ENCODE assay signal across 26 cellular contexts in the genomic region with DNA sequence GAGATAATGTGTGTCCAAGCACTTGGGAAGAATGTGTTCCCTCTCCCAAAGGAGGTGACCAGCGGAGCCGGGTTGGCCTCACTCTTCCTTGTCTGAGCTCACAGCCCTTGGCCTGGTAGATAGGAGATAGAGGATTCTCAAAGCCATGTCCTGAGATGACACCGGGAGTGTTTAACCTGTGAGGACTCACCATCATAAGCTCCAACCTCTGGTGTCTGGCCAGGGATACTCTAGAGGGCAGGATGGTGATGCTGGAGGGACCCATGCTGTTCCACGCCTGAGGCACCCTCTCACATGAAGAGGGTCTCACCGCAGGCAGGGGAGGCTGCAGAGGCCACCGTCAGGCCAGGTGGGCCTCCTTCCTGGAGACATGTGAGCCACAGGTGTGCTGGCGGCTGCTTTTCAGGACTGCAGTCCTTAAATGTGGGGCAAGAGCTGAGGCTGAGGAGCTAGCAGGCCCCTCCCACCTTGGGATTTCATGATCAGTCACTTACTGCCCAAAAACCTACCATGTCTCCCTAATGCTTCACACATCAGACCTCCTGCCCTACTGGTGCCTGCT.
"Had no signal": no experiment of that assay in that cellular context is flagged by ENCODE, and none has a peak within 500 bp of the region (broad histone marks: within the 10 kb centered on the region; RNA-seq: fewer than 3 reads in every experiment).

No MANE protein-coding gene starts in this region.

- H3K4me2 ChIP-seq: KMS-11, SK-N-SH had no signal

- H3K27me3 Mint-ChIP-seq: activated naive CD8-positive, alpha-beta T cell treated with anti-CD3 and anti-CD28 coated beads for 36 hours; activated T-cell treated with anti-CD3 and anti-CD28 coated beads, Interleukin-2, amount 50 U/mL, for 24 hours had no signal

- H3K9me3 Mint-ChIP-seq: activated CD4-positive, alpha-beta T cell treated with anti-CD3 and anti-CD28 coated beads, Interleukin-2, amount 10 ng/mL, durations not matched to agents 24 days and 14 days; activated naive CD4-positive, alpha-beta T cell treated with anti-CD3 and anti-CD28 coated beads for 36 hours; activated naive CD8-positive, alpha-beta T cell treated with anti-CD3 and anti-CD28 coated beads for 36 hours; activated T-cell treated with anti-CD3 and anti-CD28 coated beads, Interleukin-2, amount 50 U/mL, for 24 hours; central memory CD8-positive, alpha-beta T cell; T-helper 1 cell treated with Interleukin-12 subunit alpha and Interleukin-12 subunit beta and Interleukin-4 antibody, amounts not matched to agents 30 μg/mL and 1 μg/mL, for 36 hours; T-helper 2 cell treated with Interferon-gamma antibody and Interleukin-4, amounts not matched to agents 5 μg/mL and 100 μg/mL, for 36 hours had no signal

- H3K27ac Mint-ChIP-seq: activated CD4-positive, alpha-beta T cell treated with anti-CD3 and anti-CD28 coated beads, Interleukin-2, amount 10 ng/mL, durations not matched to agents 24 days and 14 days; activated CD8-positive, alpha-beta T cell treated with anti-CD3 and anti-CD28 coated beads, Interleukin-2, amount 10 ng/mL, durations not matched to agents 7 days and 5 days; activated naive CD4-positive, alpha-beta T cell treated with anti-CD3 and anti-CD28 coated beads for 36 hours; activated naive CD8-positive, alpha-beta T cell treated with anti-CD3 and anti-CD28 coated beads for 36 hours; activated T-cell treated with anti-CD3 and anti-CD28 coated beads, Interleukin-2, amount 50 U/mL, for 24 hours; T-helper 1 cell treated with Interleukin-12 subunit alpha and Interleukin-12 subunit beta and Interleukin-4 antibody, amounts not matched to agents 30 μg/mL and 1 μg/mL, for 36 hours; T-helper 2 cell treated with Interferon-gamma antibody and Interleukin-4, amounts not matched to agents 5 μg/mL and 100 μg/mL, for 36 hours had no signal

- H3K27ac ChIP-seq: brain microvascular endothelial cell, KMS-11, SJSA1 had no signal

- H3K27me3 ChIP-seq: brain microvascular endothelial cell, SJSA1 had no signal

- H3K4me3 Mint-ChIP-seq: activated CD4-positive, alpha-beta T cell treated with anti-CD3 and anti-CD28 coated beads, Interleukin-2, amount 10 ng/mL, durations not matched to agents 24 days and 14 days; activated CD8-positive, alpha-beta T cell treated with anti-CD3 and anti-CD28 coated beads, Interleukin-2, amount 10 ng/mL, durations not matched to agents 7 days and 5 days; activated naive CD4-positive, alpha-beta T cell treated with anti-CD3 and anti-CD28 coated beads for 36 hours; activated naive CD8-positive, alpha-beta T cell treated with anti-CD3 and anti-CD28 coated beads for 36 hours; activated T-cell treated with anti-CD3 and anti-CD28 coated beads, Interleukin-2, amount 50 U/mL, for 24 hours; central memory CD8-positive, alpha-beta T cell; T-helper 1 cell treated with Interleukin-12 subunit alpha and Interleukin-12 subunit beta and Interleukin-4 antibody, amounts not matched to agents 30 μg/mL and 1 μg/mL, for 36 hours; T-helper 2 cell treated with Interferon-gamma antibody and Interleukin-4, amounts not matched to agents 5 μg/mL and 100 μg/mL, for 36 hours had no signal

- H3K4me3 ChIP-seq: SJSA1 had no signal

- H3K9ac ChIP-seq: KMS-11, SK-N-SH had no signal

- H3K9me3 ChIP-seq: SJSA1, SK-N-SH had no signal

- H3K36me3 ChIP-seq: brain microvascular endothelial cell, SJSA1 had no signal

- H3K36me3 Mint-ChIP-seq: activated naive CD8-positive, alpha-beta T cell treated with anti-CD3 and anti-CD28 coated beads for 36 hours had no signal

- H3K4me1 Mint-ChIP-seq: activated CD4-positive, alpha-beta T cell treated with anti-CD3 and anti-CD28 coated beads, Interleukin-2, amount 10 ng/mL, durations not matched to agents 24 days and 14 days; activated naive CD8-positive, alpha-beta T cell treated with anti-CD3 and anti-CD28 coated beads for 36 hours; central memory CD8-positive, alpha-beta T cell had no signal

- DNase-seq: activated CD4-positive, alpha-beta T cell treated with anti-CD3 and anti-CD28 coated beads, Interleukin-2, amount 10 ng/mL, durations not matched to agents 24 days and 14 days; activated CD4-positive, alpha-beta T cell treated with anti-CD3 and anti-CD28 coated beads, Interleukin-2, amount 50 U/mL, for 48 hours; activated CD8-positive, alpha-beta T cell treated with anti-CD3 and anti-CD28 coated beads, Interleukin-2, amount 10 ng/mL, durations not matched to agents 7 days and 5 days; activated gamma-delta T cell treated with Interleukin-2 at 50 U/mL for 16 hours; activated naive CD4-positive, alpha-beta T cell treated with anti-CD3 and anti-CD28 coated beads for 36 hours; activated naive CD8-positive, alpha-beta T cell treated with anti-CD3 and anti-CD28 coated beads for 36 hours; activated T-cell treated with anti-CD3 and anti-CD28 coated beads, Interleukin-2, amount 50 U/mL, for 24 hours; amniotic stem cell; aorta; brain microvascular endothelial cell; MM.1S; MV-4-11; NCI-H1092; NCI-H1436 treated with DMSO at 0.1 percent for 48 hours; NCI-H1930; NCI-H2081 treated with DMSO at 0.1 percent for 48 hours; NCI-H226; NCI-H446 treated with DMSO at 0.1 percent for 48 hours; NCI-H524; SHP77 treated with DMSO at 0.1 percent for 48 hours; SK-N-SH had no signal

- H3K4me1 ChIP-seq: SJSA1 had no signal
